ENCODE assay signal across 1 cellular context in genomic region chr19:19421326-19421725, GRCh38.
TF ChIP-seq lines count a peak whose summit lies in the region.

No MANE protein-coding gene starts in this region.

TF ChIP-seq in WTC11, 78 proteins besides CTCF, POLR2A, EP300 and RAD21 (continued from another document):
- TF ChIP-seq CBFB (CRISPR knock-in tag; IDR thresholded peaks at IDR 0.05; ENCODE audit: low read depth) (no peak), GABPB1 (CRISPR knock-in tag; IDR thresholded peaks at IDR 0.05) (no peak), ZNF425 (CRISPR knock-in tag; conservative IDR thresholded peaks at IDR 0.05) (no peak), JAZF1 (CRISPR knock-in tag; IDR thresholded peaks at IDR 0.05) (no peak)
